Comparison of ENCODE assay signal across 15 cellular contexts in genomic region chr5:33297760-33298216, GRCh38.
DNase-seq lines count a peak whose midpoint lies in the region; ATAC-seq, FAIRE-seq and TF ChIP-seq lines count a peak whose summit lies in the region.
"Had no signal": no experiment of that assay in that cellular context is flagged by ENCODE, and none has a peak within 500 bp of the region (broad histone marks: within the 10 kb centered on the region; RNA-seq: fewer than 3 reads in every experiment).

No MANE protein-coding gene starts in this region.

- no peaks in the 10 kb centered on the region for H3K9me3 ChIP-seq in endothelial cell of umbilical vein (replicated peaks; ENCODE audit: control insufficient read depth, insufficient read depth, low read length)
- H3K9me3 ChIP-seq in spleen: no peaks in the 10 kb centered on the region
- no peaks in the 10 kb centered on the region for H3K9me3 ChIP-seq in colonic mucosa
- H3K9me3 ChIP-seq: neutrophil had no signal

- no peak for FAIRE-seq in endothelial cell of umbilical vein (lab: Jason Lieb, UNC)
- FAIRE-seq: colon had no signal

- no peak overlapping the region for H3K4me2 ChIP-seq in endothelial cell of umbilical vein (ENCODE audit: insufficient read depth, low read length)

- no peak overlapping the region for H3K27ac Mint-ChIP-seq in activated CD4-positive, alpha-beta T cell treated with anti-CD3 and anti-CD28 coated beads for 36 hours
- H3K27ac Mint-ChIP-seq: T-helper 2 cell treated with Interferon-gamma antibody and Interleukin-4, amounts not matched to agents 5 μg/mL and 100 μg/mL, for 36 hours had no signal

- no peaks in the 10 kb centered on the region for H4K20me1 ChIP-seq in endothelial cell of umbilical vein (replicated peaks; ENCODE audit: control insufficient read depth, extremely low read depth, insufficient read depth, low read length)

- H3K79me2 ChIP-seq in endothelial cell of umbilical vein (ENCODE audit: control insufficient read depth, insufficient read depth, low read length): no peaks in the 10 kb centered on the region

- peaks cover 11% of the 10 kb centered on the region for H3K27me3 Mint-ChIP-seq in activated CD4-positive, alpha-beta T cell treated with anti-CD3 and anti-CD28 coated beads for 36 hours

- CTCF ChIA-PET in activated CD4-positive, alpha-beta T cell treated with anti-CD3 and anti-CD28 coated beads for 36 hours (lab: Charles Lee): interaction anchor here (0.6 kb wide), 1 partner anchor 12 kb away, joined by 3 read pairs; no protein-coding TSS in a partner anchor
- CTCF ChIA-PET in endothelial cell of umbilical vein (lab: Charles Lee): no interaction called here

- intact Hi-C loops in activated CD4-positive, alpha-beta T cell treated with anti-CD3 and anti-CD28 coated beads for 36 hours (cut with DNase I, micrococcal nuclease): no loop called here
- intact Hi-C loops in endothelial cell of umbilical vein (cut with micrococcal nuclease) (no loop called here), spleen (cut with DNase I; ENCODE audit: low total_unique reads) (no loop called here), colonic mucosa (cut with DNase I) (loop anchor here (5.0 kb wide), 1 partner anchor 590 kb away; no protein-coding TSS in a partner anchor), lower leg skin (cut with DNase I; ENCODE audit: low total_unique reads) (no loop called here)

- H3K27ac ChIP-seq in endothelial cell of umbilical vein (ENCODE audit: insufficient read depth, low read depth, low read length) (no peak overlapping the region), spleen (no peak overlapping the region), colonic mucosa (no peak overlapping the region)
- H3K27ac ChIP-seq: neutrophil had no signal

- no peaks in the 10 kb centered on the region for H3K4me1 ChIP-seq in endothelial cell of umbilical vein (ENCODE audit: control insufficient read depth, extremely low read depth, insufficient read depth, low read length)
- H3K4me1 ChIP-seq in spleen: peaks cover 9 to 17% (median 14%) of the 10 kb centered on the region in 6 donors
- no peaks in the 10 kb centered on the region for H3K4me1 ChIP-seq in colonic mucosa

- TF ChIP-seq CTCF in NB4 (IDR thresholded peaks at IDR 0.05; ENCODE audit: low read depth, low read length) (peak; percentile 27), endothelial cell of umbilical vein (IDR thresholded peaks at IDR 0.05; ENCODE audit: extremely low read depth in 1 of 2, insufficient read depth in 1 of 2, low read depth in 1 of 2, low read length in 2 of 2) (peak; percentile 1 to 11), spleen (IDR thresholded peaks at IDR 0.05 in 8 of 11, conservative IDR thresholded peaks at IDR 0.05 in 3 of 11) (no peak), GM13976 (IDR thresholded peaks at IDR 0.05; ENCODE audit: borderline replicate concordance, control extremely low read depth, extremely low read depth, insufficient read depth, missing control alignments) (no peak), colonic mucosa (IDR thresholded peaks at IDR 0.05) (no peak), lower leg skin (IDR thresholded peaks at IDR 0.05) (no peak)

- H3K9ac ChIP-seq in endothelial cell of umbilical vein (replicated peaks; ENCODE audit: extremely low read depth, insufficient read depth, low read length) (no peak overlapping the region), colonic mucosa (ENCODE audit: low read depth in 2 of 2, low read length in 2 of 2) (no peak overlapping the region)

- H3K4me3 ChIP-seq in NB4 (ENCODE audit: low read depth, low read length) (no peak overlapping the region), endothelial cell of umbilical vein (replicated peaks in 1 of 3; ENCODE audit: insufficient read depth in 1 of 3, low read depth in 1 of 3, low read length in 3 of 3) (no peak overlapping the region), spleen (no peak overlapping the region), colonic mucosa (no peak overlapping the region), lower leg skin (ENCODE audit: low read depth, poor library complexity, severe bottlenecking) (no peak overlapping the region)

- TF ChIP-seq POLR2A in NB4 (IDR thresholded peaks at IDR 0.05; ENCODE audit: extremely low read depth, insufficient read length): no peak
- TF ChIP-seq POLR2A in endothelial cell of umbilical vein (IDR thresholded peaks at IDR 0.05; ENCODE audit: low read depth, low read length): no peak
- TF ChIP-seq POLR2A in spleen (IDR thresholded peaks at IDR 0.05): no peak
- TF ChIP-seq POLR2A in lower leg skin (IDR thresholded peaks at IDR 0.05): no peak

- dilution Hi-C loops in endothelial cell of umbilical vein (cut with MboI; ENCODE audit: extremely low pct_ligation_motif_present, low sequenced_read_pairs): no loop called here

- no peak for ATAC-seq in activated CD4-positive, alpha-beta T cell treated with anti-CD3 and anti-CD28 coated beads for 36 hours

- no peaks in the 10 kb centered on the region for H3K27me3 ChIP-seq in endothelial cell of umbilical vein (ENCODE audit: control insufficient read depth in 2 of 2, insufficient read depth in 2 of 2, low read length in 2 of 2)
- no peaks in the 10 kb centered on the region for H3K27me3 ChIP-seq in spleen (replicated peaks in 1 of 7)
- H3K27me3 ChIP-seq in colonic mucosa: no peaks in the 10 kb centered on the region
- H3K27me3 ChIP-seq: neutrophil had no signal

- no peaks in the 10 kb centered on the region for H3K36me3 ChIP-seq in endothelial cell of umbilical vein (ENCODE audit: control insufficient read depth in 2 of 2, extremely low read depth in 1 of 2, insufficient read depth in 2 of 2, low read length in 2 of 2)
- H3K36me3 ChIP-seq in spleen: no peaks in the 10 kb centered on the region
- no peaks in the 10 kb centered on the region for H3K36me3 ChIP-seq in colonic mucosa
- H3K36me3 ChIP-seq: neutrophil had no signal

- no peaks in the 10 kb centered on the region for H3K9me3 Mint-ChIP-seq in activated CD4-positive, alpha-beta T cell treated with anti-CD3 and anti-CD28 coated beads for 36 hours (ENCODE audit: low read depth)
- H3K9me3 Mint-ChIP-seq: T-helper 2 cell treated with Interferon-gamma antibody and Interleukin-4, amounts not matched to agents 5 μg/mL and 100 μg/mL, for 36 hours had no signal

- no peak overlapping the region for H2AFZ ChIP-seq in endothelial cell of umbilical vein (ENCODE audit: low read depth, low read length)

- peaks cover 13% of the 10 kb centered on the region for H3K4me1 Mint-ChIP-seq in activated CD4-positive, alpha-beta T cell treated with anti-CD3 and anti-CD28 coated beads for 36 hours

- no peaks in the 10 kb centered on the region for H3K9me1 ChIP-seq in endothelial cell of umbilical vein (replicated peaks; ENCODE audit: control insufficient read depth, extremely low read depth, insufficient read depth, low read length)

- POLR2A ChIA-PET in activated CD4-positive, alpha-beta T cell treated with anti-CD3 and anti-CD28 coated beads for 36 hours (lab: Charles Lee): no interaction called here
- POLR2A ChIA-PET in endothelial cell of umbilical vein (lab: Charles Lee): no interaction called here

- H3K36me3 Mint-ChIP-seq in activated CD4-positive, alpha-beta T cell treated with anti-CD3 and anti-CD28 coated beads for 36 hours (ENCODE audit: low read depth): no peaks in the 10 kb centered on the region

- no peak overlapping the region for H3K4me3 Mint-ChIP-seq in activated CD4-positive, alpha-beta T cell treated with anti-CD3 and anti-CD28 coated beads for 36 hours
- H3K4me3 Mint-ChIP-seq: T-helper 2 cell treated with Interferon-gamma antibody and Interleukin-4, amounts not matched to agents 5 μg/mL and 100 μg/mL, for 36 hours had no signal

- DNase-seq in activated CD4-positive, alpha-beta T cell treated with anti-CD3 and anti-CD28 coated beads for 36 hours: peak; percentile 9
- DNase-seq in activated CD4-positive, alpha-beta T cell treated with anti-CD3 and anti-CD28 coated beads, Interleukin-2, amount 50 U/mL, for 1 hour: no peak
- DNase-seq in NB4 (ENCODE audit: low read depth) (peak; percentile 2), endothelial cell of umbilical vein (ENCODE audit: low read depth, low spot score) (no peak), spleen (peak; percentile 52), GM13976 (ENCODE audit: low spot score) (no peak), colonic mucosa (no peak), lower leg skin (ENCODE audit: low spot score in 2 of 2) (no peak)
- DNase-seq: activated CD4-positive, alpha-beta T cell treated with anti-CD3 and anti-CD28 coated beads, Interleukin-2, amount 50 U/mL, for 4 hours; amygdala; NCI-H1105; NCI-H526 treated with DMSO at 0.1 percent for 48 hours had no signal

- 95 to 98% (median 97%) methylated on average over 23 of the region's 23 CpGs for WGBS in spleen, 5 donors
- 89 to 96% methylated on average over 23 of the region's 23 CpGs for WGBS in lower leg skin, 2 donors

- BruUV-seq in endothelial cell of umbilical vein (replicated peaks; lab: Mats Ljungman, UMichigan): no TSS peak

- in situ Hi-C loops in GM13976 (cut with MboI; ENCODE audit: low sequenced_read_pairs, unreplicated experiment): no loop called here

TF ChIP-seq in endothelial cell of umbilical vein, 7 proteins besides CTCF, POLR2A, EP300 and RAD21:
- TF ChIP-seq JUN (IDR thresholded peaks at IDR 0.05; ENCODE audit: borderline replicate concordance, insufficient read depth, insufficient read length, low read depth) (no peak), POLR2AphosphoS5 (IDR thresholded peaks at IDR 0.05; ENCODE audit: insufficient read depth, low read depth, low read length) (no peak), MYC (IDR thresholded peaks at IDR 0.05; ENCODE audit: low read depth, low read length) (no peak), EZH2 (IDR thresholded peaks at IDR 0.05; ENCODE audit: borderline replicate concordance, low read depth, low read length, severe bottlenecking) (no peak), GATA2 (IDR thresholded peaks at IDR 0.05; ENCODE audit: insufficient read depth, insufficient read length, low read depth, low read length) (no peak), FOS (IDR thresholded peaks at IDR 0.05; ENCODE audit: borderline replicate concordance, insufficient read depth, low read length) (no peak), MAX (IDR thresholded peaks at IDR 0.05; ENCODE audit: insufficient read depth, insufficient read length) (no peak)

Comparison
In these comparisons a context has a peak if more than half of its experiments do, and no peak if none do; other contexts are left out.
1. DNase-seq: peak in activated CD4-positive, alpha-beta T cell treated with anti-CD3 and anti-CD28 coated beads for 36 hours (single experiment), NB4 (single experiment) and spleen (single experiment); none in activated CD4-positive, alpha-beta T cell treated with anti-CD3 and anti-CD28 coated beads, Interleukin-2, amount 50 U/mL, for 1 hour (single experiment), endothelial cell of umbilical vein (single experiment), GM13976 (single experiment), colonic mucosa (single experiment) and lower leg skin (0 of 2).
2. CTCF ChIP-seq: peak in NB4 (single experiment) and endothelial cell of umbilical vein (2 of 2); none in spleen (0 of 11), GM13976 (single experiment), colonic mucosa (single experiment) and lower leg skin (0 of 3).